12 cellular contexts compared by ENCODE assay signal in genomic region chr17:81556175-81556691, GRCh38. TPM values are rescaled to one million over a fixed set of nuclear protein-coding genes. Genes with fewer than 3 reads are reported as not detected.
DNase-seq lines count a peak whose midpoint lies in the region; ATAC-seq, FAIRE-seq and TF ChIP-seq lines count a peak whose summit lies in the region.
"Had no signal": no experiment of that assay in that cellular context is flagged by ENCODE, and none has a peak within 500 bp of the region (broad histone marks: within the 10 kb centered on the region; RNA-seq: fewer than 3 reads in every experiment).

No MANE protein-coding gene starts in this region.

- CTCF ChIA-PET in A549 (lab: Yijun Ruan, JAX) = interaction anchor here (1.2 to 45.0 kb wide), 5 partner anchors 28 to 303 kb away, joined by 4 to 1604 read pairs (median 9); no protein-coding TSS in a partner anchor

- H3K4me1 ChIP-seq in A549 = peaks cover 67% of the 10 kb centered on the region
- peaks cover 8% of the 10 kb centered on the region for H3K4me1 ChIP-seq in RWPE2 (ENCODE audit: insufficient read depth, poor library complexity, severe bottlenecking)

- FAIRE-seq in A549 (lab: Jason Lieb, UNC) = no peak

- H3K27me3 ChIP-seq in RWPE2 (ENCODE audit: insufficient read depth, poor library complexity, severe bottlenecking) = no peaks in the 10 kb centered on the region
- H3K27me3 ChIP-seq: BLaER1 treated with 17β-estradiol and CSF1 and Interleukin-3, amounts not matched to agents 10 nM and 100 nM had no signal

- H3K36me3 ChIP-seq in RWPE2 (ENCODE audit: low read depth) = peaks cover 38% of the 10 kb centered on the region

- TF ChIP-seq EP300 in A549 (IDR thresholded peaks at IDR 0.05) = no peak

- H3K27ac ChIP-seq in A549 = peak overlapping the region; percentile 55 to 62
- H3K27ac ChIP-seq in RWPE2 (ENCODE audit: poor library complexity, severe bottlenecking) = peak overlapping the region; percentile 91
- H3K27ac ChIP-seq: BLaER1 treated with 17β-estradiol and CSF1 and Interleukin-3, amounts not matched to agents 10 nM and 100 nM had no signal

- H3K4me2 ChIP-seq in A549 = peak overlapping the region; percentile 58

- WGBS in A549 (ENCODE audit: missing lambda C conversion rate) = 64% methylated on average over 7 of the region's 9 CpGs

- ATAC-seq in A549 (no peak), RWPE2 (ENCODE audit: low read depth) (no peak)

- TF ChIP-seq CTCF in A549 (IDR thresholded peaks at IDR 0.05) (no peak), RWPE2 (IDR thresholded peaks at IDR 0.05; ENCODE audit: poor library complexity, severe bottlenecking) (no peak)

- POLR2A ChIA-PET in A549 (lab: Yijun Ruan, JAX) = interaction anchor here (0.7 to 0.8 kb wide), 2 partner anchors 10 to 45 kb away, joined by 3 to 5 read pairs; no protein-coding TSS in a partner anchor

- TF ChIP-seq RAD21 in A549 (conservative IDR thresholded peaks at IDR 0.05 in 1 of 2, IDR thresholded peaks at IDR 0.05 in 1 of 2) = no peak

- peak in 1 of 2 experiments; percentile 64 for DNase-seq in A549 (ENCODE audit: low read depth in 1 of 2, low spot score in 1 of 2)
- DNase-seq in HK-2 (ENCODE audit: unreplicated experiment) = peak; percentile 48
- peak; percentile 59 for DNase-seq in RWPE2 (ENCODE audit: low spot score)
- peak; percentile 79 for DNase-seq in hepatic stellate cell (ENCODE audit: low spot score)
- DNase-seq in activated CD4-positive, alpha-beta T cell treated with anti-CD3 and anti-CD28 coated beads for 1 hour = no peak
- DNase-seq in CD1c-positive myeloid dendritic cell (ENCODE audit: extremely low spot score) = no peak
- no peak for DNase-seq in stimulated activated CD4-positive, alpha-beta T cell treated with anti-CD3 and anti-CD28 coated beads, Interleukin-1b, Interleukin-23, amount 100 ng/mL, for 48 hours
- no peak for DNase-seq in stimulated activated CD4-positive, alpha-beta T cell treated with anti-CD3 and anti-CD28 coated beads, Interleukin-2, amount 100 ng/mL, for 24 hours
- DNase-seq: activated B cell treated with CpG ODN at 0.5 μM for 24 hours, activated gamma-delta T cell treated with Interleukin-2 at 50 U/mL for 16 hours, NCI-H1092 treated with DMSO at 0.1 percent for 48 hours had no signal

- H3K4me3 ChIP-seq in A549 = no peak overlapping the region
- no peak overlapping the region for H3K4me3 ChIP-seq in RWPE2 (ENCODE audit: severe bottlenecking)
- H3K4me3 ChIP-seq: BLaER1 treated with 17β-estradiol and CSF1 and Interleukin-3, amounts not matched to agents 10 nM and 100 nM had no signal

- H3K9me3 ChIP-seq in A549 (no peaks in the 10 kb centered on the region), RWPE2 (ENCODE audit: severe bottlenecking) (no peaks in the 10 kb centered on the region)
- H3K9me3 ChIP-seq: BLaER1 treated with 17β-estradiol and CSF1 and Interleukin-3, amounts not matched to agents 10 nM and 100 nM had no signal

- no peak for TF ChIP-seq POLR2A in A549 (IDR thresholded peaks at IDR 0.05; ENCODE audit: low read length)

TF ChIP-seq in A549, 52 proteins besides CTCF, POLR2A, EP300 and RAD21:
- TF ChIP-seq GATA3 (IDR thresholded peaks at IDR 0.05; ENCODE audit: borderline replicate concordance) (peak; percentile 42), NR3C1 (IDR thresholded peaks at IDR 0.05) (no peak), CEBPB (IDR thresholded peaks at IDR 0.05) (no peak), ZFP36 (IDR thresholded peaks at IDR 0.05; ENCODE audit: borderline replicate concordance, partially characterized antibody) (no peak), BCL3 (IDR thresholded peaks at IDR 0.05) (no peak; the same call in 2 of the 3 replicates), JUN (IDR thresholded peaks at IDR 0.05) (peak in 1 of 2 experiments; percentile 10; a peak in 1 of 5 replicates), HOXB5 (CRISPR knock-in tag; IDR thresholded peaks at IDR 0.05) (no peak), FOSL2 (IDR thresholded peaks at IDR 0.05) (0 out of 2 replicates have a peak, but pooled peaks have one; percentile 29), FOSL2 (CRISPR knock-in tag; IDR thresholded peaks at IDR 0.05) (peak; percentile 65), PBX3 (IDR thresholded peaks at IDR 0.05) (no peak), CHD4 (IDR thresholded peaks at IDR 0.05; ENCODE audit: borderline replicate concordance) (no peak), TFCP2L1 (CRISPR knock-in tag; IDR thresholded peaks at IDR 0.05) (no peak), MAX (IDR thresholded peaks at IDR 0.05) (peak; percentile 38; the same call in 1 of the 2 replicates), ZNF302 (CRISPR knock-in tag; IDR thresholded peaks at IDR 0.05) (no peak), HDAC2 (IDR thresholded peaks at IDR 0.05) (no peak), HOXB13 (CRISPR knock-in tag; IDR thresholded peaks at IDR 0.05; ENCODE audit: low read depth) (no peak), CBX2 (IDR thresholded peaks at IDR 0.05; ENCODE audit: borderline replicate concordance, low read depth) (no peak), SMC3 (IDR thresholded peaks at IDR 0.05) (no peak), HOXA7 (CRISPR knock-in tag; IDR thresholded peaks at IDR 0.05) (no peak), POLR2AphosphoS2 (conservative IDR thresholded peaks at IDR 0.05; ENCODE audit: low read length) (peak; percentile 54; the same call in 1 of the 2 replicates), MYC (IDR thresholded peaks at IDR 0.05; ENCODE audit: borderline replicate concordance, low read length) (no peak), JUNB (IDR thresholded peaks at IDR 0.05) (peak; percentile 33; the same call in 1 of the 2 replicates), CBX8 (IDR thresholded peaks at IDR 0.05) (no peak), KDM5A (IDR thresholded peaks at IDR 0.05) (no peak), NFE2L2 (conservative IDR thresholded peaks at IDR 0.05; ENCODE audit: low read length) (no peak), EHMT2 (IDR thresholded peaks at IDR 0.05; ENCODE audit: low read depth) (no peak)
- TF ChIP-seq, protein P1, sequence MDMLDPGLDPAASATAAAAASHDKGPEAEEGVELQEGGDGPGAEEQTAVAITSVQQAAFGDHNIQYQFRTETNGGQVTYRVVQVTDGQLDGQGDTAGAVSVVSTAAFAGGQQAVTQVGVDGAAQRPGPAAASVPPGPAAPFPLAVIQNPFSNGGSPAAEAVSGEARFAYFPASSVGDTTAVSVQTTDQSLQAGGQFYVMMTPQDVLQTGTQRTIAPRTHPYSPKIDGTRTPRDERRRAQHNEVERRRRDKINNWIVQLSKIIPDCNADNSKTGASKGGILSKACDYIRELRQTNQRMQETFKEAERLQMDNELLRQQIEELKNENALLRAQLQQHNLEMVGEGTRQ (IDR thresholded peaks at IDR 0.05) = no peak
TF ChIP-seq in A549: peak in this region for 6.

RNA-seq across cellular contexts. Expression of gene FAAP100, which starts 4.1 kb away (rescaled TPM):
- polyA plus RNA-seq in A549 (2011; rRNA removed) (5.4 and 7.2 TPM in 2 replicates), A549 (2017; fragmentation: RNase III; extraction: RNeasy Plus Mini Kit Qiagen cat#74134 plus additional on column Dnase treatment) (16.2 to 17.7 TPM (median 16.8 TPM) in 3 replicates)
- 17.3 and 25.1 TPM in 2 replicates for polyA plus RNA-seq in A549 (2012; cell fraction: cytosol; rRNA removed)
- polyA plus RNA-seq in A549 (2012; cell fraction: nucleus; rRNA removed) = 52.4 and 75.7 TPM in 2 replicates
- polyA minus RNA-seq in A549 (2011; rRNA and poly(A)+ RNA removed) = 7.8 and 10.0 TPM in 2 replicates

RNA-seq across cellular contexts. Expression of gene FSCN2, which starts 28.1 kb away (rescaled TPM):
- polyA plus RNA-seq in A549 (2011; rRNA removed) (0.84 and 1.2 TPM in 2 replicates), A549 (2017; fragmentation: RNase III; extraction: RNeasy Plus Mini Kit Qiagen cat#74134 plus additional on column Dnase treatment) (1.3 to 1.7 TPM (median 1.3 TPM) in 3 replicates)
- 0.74 and 1.1 TPM in 2 replicates for polyA plus RNA-seq in A549 (2012; cell fraction: cytosol; rRNA removed)
- 7.5 and 8.3 TPM in 2 replicates for polyA plus RNA-seq in A549 (2012; cell fraction: nucleus; rRNA removed)
- polyA minus RNA-seq in A549 (2011; rRNA and poly(A)+ RNA removed) = 3.6 and 3.7 TPM in 2 replicates

RNA-seq across cellular contexts. Expression of gene ACTG1, which starts 43.6 kb away (rescaled TPM):
- polyA plus RNA-seq in A549 (2011; rRNA removed) (2,042 and 2,306 TPM in 2 replicates), A549 (2017; fragmentation: RNase III; extraction: RNeasy Plus Mini Kit Qiagen cat#74134 plus additional on column Dnase treatment) (7,182 to 8,782 TPM (median 7,263 TPM) in 3 replicates)
- polyA plus RNA-seq in A549 (2012; cell fraction: cytosol; rRNA removed) = 14,539 and 15,776 TPM in 2 replicates
- polyA plus RNA-seq in A549 (2012; cell fraction: nucleus; rRNA removed) = 26,089 and 28,335 TPM in 2 replicates
- 2,054 and 3,772 TPM in 2 replicates for polyA minus RNA-seq in A549 (2011; rRNA and poly(A)+ RNA removed)

Comparison
In these comparisons a context has a peak if more than half of its experiments do, and no peak if none do; other contexts are left out.
1. DNase-seq: peak in HK-2 (single experiment), RWPE2 (single experiment) and hepatic stellate cell (single experiment); none in activated CD4-positive, alpha-beta T cell treated with anti-CD3 and anti-CD28 coated beads for 1 hour (single experiment), CD1c-positive myeloid dendritic cell (single experiment), stimulated activated CD4-positive, alpha-beta T cell treated with anti-CD3 and anti-CD28 coated beads, Interleukin-1b, Interleukin-23, amount 100 ng/mL, for 48 hours (single experiment) and stimulated activated CD4-positive, alpha-beta T cell treated with anti-CD3 and anti-CD28 coated beads, Interleukin-2, amount 100 ng/mL, for 24 hours (0 of 2).